Comparison of ENCODE assay signal across 12 cellular contexts in the genomic region with DNA sequence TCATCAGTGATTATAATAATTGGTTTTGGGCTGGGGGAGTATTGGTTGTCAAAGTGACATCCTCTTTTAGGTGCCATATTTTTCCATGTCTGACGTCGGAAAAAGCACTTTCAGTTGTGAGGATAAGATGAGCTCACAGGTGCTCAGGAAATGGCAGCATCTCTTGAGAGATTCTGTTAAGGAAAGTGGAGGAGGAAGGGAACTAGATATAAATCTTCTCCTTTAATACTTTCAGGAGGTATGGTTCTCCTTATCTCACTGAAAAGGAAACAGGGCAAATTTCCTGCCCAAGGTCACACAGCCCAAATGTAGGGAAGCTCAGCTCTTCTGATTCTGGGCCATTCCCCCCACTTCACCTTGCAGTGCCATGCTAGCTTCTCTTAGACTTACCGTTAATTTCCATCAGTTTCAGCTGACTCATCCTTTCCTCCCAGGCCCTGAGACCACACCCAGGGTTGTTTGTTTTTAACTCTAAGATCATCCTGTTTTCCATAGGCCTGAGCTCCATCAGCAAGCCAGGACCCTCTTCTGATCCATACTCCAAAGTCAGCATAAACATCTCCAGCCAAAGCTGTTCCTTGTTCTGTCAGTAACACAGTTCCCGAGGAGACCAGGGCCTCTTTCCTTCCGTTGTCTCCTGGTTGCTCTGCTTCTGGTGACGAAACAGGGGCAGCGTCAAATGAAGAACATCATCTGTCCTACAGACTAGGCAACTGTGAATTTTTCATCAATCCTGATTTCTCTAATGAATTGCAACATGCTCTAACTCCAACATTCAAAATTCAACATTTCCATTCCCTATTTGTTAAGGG.
DNase-seq lines count a peak whose midpoint lies in the region.
"Had no signal": no experiment of that assay in that cellular context is flagged by ENCODE, and none has a peak within 500 bp of the region (broad histone marks: within the 10 kb centered on the region; RNA-seq: fewer than 3 reads in every experiment).

No MANE protein-coding gene starts in this region.

- intact Hi-C loops in activated T-helper 1 cell treated with anti-CD3 and anti-CD28 coated beads, Interleukin-12 subunit alpha, Interleukin-12 subunit beta, Interleukin-2, Interleukin-4 antibody, amounts not matched to agents 30 ng/mL and 10 ng/mL and 1 ng/mL, durations not matched to agents 14 hours and 24 hours and 36 hours (cut with micrococcal nuclease) = loop anchor here (1.0 to 5.0 kb wide), 2 partner anchors 21 to 56 kb away; no protein-coding TSS in a partner anchor
- intact Hi-C loops in CD4-positive, alpha-beta memory T cell (cut with micrococcal nuclease) = no loop called here

- H3K27me3 ChIP-seq in CD4-positive, alpha-beta memory T cell (ENCODE audit: insufficient read depth, low read length) = no peaks in the 10 kb centered on the region
- H3K27me3 ChIP-seq: right lobe of liver had no signal

- peaks cover 43% of the 10 kb centered on the region for H3K4me1 Mint-ChIP-seq in activated T-helper 1 cell treated with anti-CD3 and anti-CD28 coated beads, Interleukin-12 subunit alpha, Interleukin-12 subunit beta, Interleukin-2, Interleukin-4 antibody, amounts not matched to agents 30 ng/mL and 10 ng/mL and 1 ng/mL, durations not matched to agents 14 hours and 24 hours and 36 hours (ENCODE audit: low read depth)
- peaks cover 0 to 4% (median 1%) of the 10 kb centered on the region in 4 donors for H3K4me1 Mint-ChIP-seq in CD4-positive, alpha-beta memory T cell

- WGBS in mesodermal cell (ENCODE audit: insufficient coverage in 2 of 2), 2 experiments = 69 to 71% methylated on average over 5 to 7 of the region's 7 CpGs

- H3K9me3 ChIP-seq in mesodermal cell (ENCODE audit: control insufficient read depth, low read length) = no peaks in the 10 kb centered on the region
- H3K9me3 ChIP-seq in CD4-positive, alpha-beta memory T cell (ENCODE audit: control insufficient read depth in 1 of 2, low read length in 2 of 2) = no peaks in the 10 kb centered on the region
- H3K9me3 ChIP-seq: right lobe of liver had no signal

- H3K36me3 Mint-ChIP-seq in activated T-helper 1 cell treated with anti-CD3 and anti-CD28 coated beads, Interleukin-12 subunit alpha, Interleukin-12 subunit beta, Interleukin-2, Interleukin-4 antibody, amounts not matched to agents 30 ng/mL and 10 ng/mL and 1 ng/mL, durations not matched to agents 14 hours and 24 hours and 36 hours (ENCODE audit: low read depth) = no peaks in the 10 kb centered on the region
- H3K36me3 Mint-ChIP-seq in CD4-positive, alpha-beta memory T cell = no peaks in the 10 kb centered on the region
- H3K36me3 Mint-ChIP-seq: mesothelial cell of epicardium had no signal

- peak overlapping the region; percentile 60 for H3K27ac ChIP-seq in mesodermal cell (ENCODE audit: low read depth, low read length, severe bottlenecking)
- H3K27ac ChIP-seq in CD4-positive, alpha-beta memory T cell (ENCODE audit: low read depth, low read length) = no peak overlapping the region
- H3K27ac ChIP-seq: right lobe of liver had no signal

- peaks cover 43% of the 10 kb centered on the region for H3K4me1 ChIP-seq in mesodermal cell (ENCODE audit: control insufficient read depth, insufficient read depth, low read length, poor library complexity, severe bottlenecking)
- H3K4me1 ChIP-seq in CD4-positive, alpha-beta memory T cell (ENCODE audit: insufficient read depth, low read length) = no peaks in the 10 kb centered on the region

- H3K27ac Mint-ChIP-seq in activated T-helper 1 cell treated with anti-CD3 and anti-CD28 coated beads, Interleukin-12 subunit alpha, Interleukin-12 subunit beta, Interleukin-2, Interleukin-4 antibody, amounts not matched to agents 30 ng/mL and 10 ng/mL and 1 ng/mL, durations not matched to agents 14 hours and 24 hours and 36 hours = peak overlapping the region; percentile 77
- H3K27ac Mint-ChIP-seq in CD4-positive, alpha-beta memory T cell = no peak overlapping the region
- H3K27ac Mint-ChIP-seq: mesothelial cell of epicardium had no signal

- H3K4me3 ChIP-seq in mesodermal cell (ENCODE audit: extremely low read depth, insufficient read depth, low read length, poor library complexity, severe bottlenecking) = no peak overlapping the region
- no peak overlapping the region for H3K4me3 ChIP-seq in CD4-positive, alpha-beta memory T cell (ENCODE audit: low read length in 2 of 2)
- H3K4me3 ChIP-seq: right lobe of liver had no signal

- peaks cover 6% of the 10 kb centered on the region for H3K27me3 Mint-ChIP-seq in activated T-helper 1 cell treated with anti-CD3 and anti-CD28 coated beads, Interleukin-12 subunit alpha, Interleukin-12 subunit beta, Interleukin-2, Interleukin-4 antibody, amounts not matched to agents 30 ng/mL and 10 ng/mL and 1 ng/mL, durations not matched to agents 14 hours and 24 hours and 36 hours (ENCODE audit: insufficient read depth)
- H3K27me3 Mint-ChIP-seq in CD4-positive, alpha-beta memory T cell = peaks cover 16 to 32% of the 10 kb centered on the region in 2 donors

- H3K9me3 Mint-ChIP-seq in activated T-helper 1 cell treated with anti-CD3 and anti-CD28 coated beads, Interleukin-12 subunit alpha, Interleukin-12 subunit beta, Interleukin-2, Interleukin-4 antibody, amounts not matched to agents 30 ng/mL and 10 ng/mL and 1 ng/mL, durations not matched to agents 14 hours and 24 hours and 36 hours = no peaks in the 10 kb centered on the region
- no peaks in the 10 kb centered on the region for H3K9me3 Mint-ChIP-seq in CD4-positive, alpha-beta memory T cell
- H3K9me3 Mint-ChIP-seq: mesothelial cell of epicardium had no signal

- POLR2A ChIA-PET in CD4-positive, alpha-beta memory T cell (lab: Charles Lee; ENCODE audit: partially characterized antibody) = no interaction called here

- peak overlapping the region; percentile 10 for H3K4me3 Mint-ChIP-seq in activated T-helper 1 cell treated with anti-CD3 and anti-CD28 coated beads, Interleukin-12 subunit alpha, Interleukin-12 subunit beta, Interleukin-2, Interleukin-4 antibody, amounts not matched to agents 30 ng/mL and 10 ng/mL and 1 ng/mL, durations not matched to agents 14 hours and 24 hours and 36 hours
- H3K4me3 Mint-ChIP-seq in CD4-positive, alpha-beta memory T cell = no peak overlapping the region
- H3K4me3 Mint-ChIP-seq: mesothelial cell of epicardium had no signal

- H3K36me3 ChIP-seq in mesodermal cell (ENCODE audit: control insufficient read depth, insufficient read depth, low read length) = no peaks in the 10 kb centered on the region
- H3K36me3 ChIP-seq in CD4-positive, alpha-beta memory T cell (ENCODE audit: insufficient read depth, low read length) = no peaks in the 10 kb centered on the region
- H3K36me3 ChIP-seq: right lobe of liver had no signal

- CTCF ChIA-PET in CD4-positive, alpha-beta memory T cell (lab: Charles Lee; ENCODE audit: partially characterized antibody) = no interaction called here

- DNase-seq in ELR (ENCODE audit: low read depth) = peak; percentile 58
- peak; percentile 64 to 71 for DNase-seq in Kasumi-1 (lab: John Stamatoyannopoulos, UW)
- no peak for DNase-seq in activated T-helper 1 cell treated with anti-CD3 and anti-CD28 coated beads, Interleukin-12 subunit alpha, Interleukin-12 subunit beta, Interleukin-2, Interleukin-4 antibody, amounts not matched to agents 30 ng/mL and 10 ng/mL and 1 ng/mL, durations not matched to agents 14 hours and 24 hours and 36 hours (ENCODE audit: low spot score)
- no peak for DNase-seq in putamen (ENCODE audit: low spot score)
- DNase-seq in activated T-cell treated with anti-CD3 and anti-CD28 coated beads for 4 hours = no peak
- no peak for DNase-seq in CD4-positive, alpha-beta memory T cell
- DNase-seq: central memory CD4-positive, alpha-beta T cell; NCI-H2081; right lobe of liver; SHP77 had no signal

Comparison
In these comparisons a context has a peak if more than half of its experiments do, and no peak if none do; other contexts are left out.
1. DNase-seq: peak in ELR (single experiment) and Kasumi-1 (2 of 2); none in activated T-helper 1 cell treated with anti-CD3 and anti-CD28 coated beads, Interleukin-12 subunit alpha, Interleukin-12 subunit beta, Interleukin-2, Interleukin-4 antibody, amounts not matched to agents 30 ng/mL and 10 ng/mL and 1 ng/mL, durations not matched to agents 14 hours and 24 hours and 36 hours (single experiment), putamen (single experiment), activated T-cell treated with anti-CD3 and anti-CD28 coated beads for 4 hours (single experiment) and CD4-positive, alpha-beta memory T cell (0 of 5).